In genomic region chr1:15417365-15417934, GRCh38 we compare ENCODE assay signal across 8 cellular contexts. TPM values are rescaled to one million over a fixed set of nuclear protein-coding genes. Genes with fewer than 3 reads are reported as not detected.
DNase-seq lines count a peak whose midpoint lies in the region; ATAC-seq and TF ChIP-seq lines count a peak whose summit lies in the region.

No MANE protein-coding gene starts in this region.

- POLR2A ChIA-PET in IMR-90 (lab: Charles Lee; ENCODE audit: unreplicated experiment) = no interaction called here
- POLR2A ChIA-PET in activated CD4-positive, alpha-beta memory T cell treated with anti-CD3 and anti-CD28 coated beads, Interleukin-2, amount 10 ng/mL, durations not matched to agents 7 days and 5 days (lab: Charles Lee) = interaction anchor here (1.4 to 1.9 kb wide), 4 partner anchors 8 to 14 kb away, joined by 3 to 9 read pairs (median 6); no protein-coding TSS in a partner anchor

- no peak for TF ChIP-seq POLR2A in IMR-90 (IDR thresholded peaks at IDR 0.05; ENCODE audit: low read depth, low read length)
- no peak for TF ChIP-seq POLR2A in esophagus squamous epithelium (IDR thresholded peaks at IDR 0.05)

- H2BK5ac ChIP-seq in IMR-90 (ENCODE audit: low read depth, low read length, poor library complexity, severe bottlenecking) = peak overlapping the region; percentile 58

- peak overlapping the region; percentile 53 for H2AFZ ChIP-seq in IMR-90 (replicated peaks; ENCODE audit: low read length, poor library complexity)

- H4K20me1 ChIP-seq in IMR-90 (ENCODE audit: insufficient read depth, low read length) = peaks cover 33% of the 10 kb centered on the region

- H3K9ac ChIP-seq in IMR-90 (ENCODE audit: low read depth, low read length) = no peak overlapping the region

- no peaks in the 10 kb centered on the region for H3K9me3 Mint-ChIP-seq in activated CD4-positive, alpha-beta memory T cell treated with anti-CD3 and anti-CD28 coated beads, Interleukin-2, amount 10 ng/mL, durations not matched to agents 7 days and 5 days

- H3K79me1 ChIP-seq in IMR-90 (ENCODE audit: low read depth in 1 of 2, low read length in 2 of 2) = peaks cover 26 to 88% of the 10 kb centered on the region in 2 experiments; a peak in 3 of 4 replicates

- H3K27me3 Mint-ChIP-seq in activated CD4-positive, alpha-beta memory T cell treated with anti-CD3 and anti-CD28 coated beads, Interleukin-2, amount 10 ng/mL, durations not matched to agents 7 days and 5 days = no peaks in the 10 kb centered on the region

- TF ChIP-seq RAD21 in IMR-90 (IDR thresholded peaks at IDR 0.05; ENCODE audit: low read length) = no peak

- DNase-seq in IMR-90 (peak; percentile 83), esophagus squamous epithelium (lab: John Stamatoyannopoulos, UW) (no peak), dedifferentiated amniotic fluid mesenchymal stem cell (ENCODE audit: extremely low spot score) (no peak), 8988T (no peak), COR-L47 (lab: John Stamatoyannopoulos, UW) (no peak)
- peak; percentile 61 for DNase-seq in activated CD4-positive, alpha-beta memory T cell treated with anti-CD3 and anti-CD28 coated beads, Interleukin-2, amount 10 ng/mL, durations not matched to agents 7 days and 5 days
- DNase-seq in stimulated activated CD4-positive, alpha-beta T cell treated with anti-CD3 and anti-CD28 coated beads, Interleukin-15, amount 100 ng/mL, for 24 hours = peak; percentile 67

- H3K27ac Mint-ChIP-seq in activated CD4-positive, alpha-beta memory T cell treated with anti-CD3 and anti-CD28 coated beads, Interleukin-2, amount 10 ng/mL, durations not matched to agents 7 days and 5 days = peak overlapping the region; percentile 87

- H3K23ac ChIP-seq in IMR-90 (ENCODE audit: low read depth, low read length) = 0 out of 2 replicates have a peak overlapping the region, but pooled peaks have one; percentile 51

- H3K4me3 ChIP-seq in GM12875 (ENCODE audit: low read depth, low read length) (peak overlapping the region; percentile 37), IMR-90 (ENCODE audit: insufficient read depth, low read depth, low read length) (no peak overlapping the region), esophagus squamous epithelium (peak overlapping the region in 1 of 4 donors; percentile 26)

- peak overlapping the region; percentile 92 for H2AK5ac ChIP-seq in IMR-90 (ENCODE audit: low read depth, low read length)

- H3K18ac ChIP-seq in IMR-90 (ENCODE audit: low read depth, low read length) = no peak overlapping the region

- H3K4me3 Mint-ChIP-seq in activated CD4-positive, alpha-beta memory T cell treated with anti-CD3 and anti-CD28 coated beads, Interleukin-2, amount 10 ng/mL, durations not matched to agents 7 days and 5 days = peak overlapping the region; percentile 51

- peak overlapping the region; percentile 75 for H2BK120ac ChIP-seq in IMR-90 (ENCODE audit: low read depth, low read length)

- peaks cover 57% of the 10 kb centered on the region for H3K36me3 Mint-ChIP-seq in activated CD4-positive, alpha-beta memory T cell treated with anti-CD3 and anti-CD28 coated beads, Interleukin-2, amount 10 ng/mL, durations not matched to agents 7 days and 5 days (ENCODE audit: low read depth)

- in situ Hi-C loops in IMR-90 (cut with MboI; ENCODE audit: low sequenced_read_pairs) = no loop called here

- intact Hi-C loops in IMR-90 (cut with micrococcal nuclease) (no loop called here), esophagus squamous epithelium (cut with DNase I) (no loop called here)

- no peak for TF ChIP-seq CTCF in GM12875 (IDR thresholded peaks at IDR 0.05; ENCODE audit: borderline replicate concordance, insufficient read depth, low read depth, low read length)
- TF ChIP-seq CTCF in IMR-90 (conservative IDR thresholded peaks at IDR 0.05; ENCODE audit: low read depth, low read length) = no peak
- no peak for TF ChIP-seq CTCF in esophagus squamous epithelium (IDR thresholded peaks at IDR 0.05)

- H3K9me1 ChIP-seq in IMR-90 (ENCODE audit: insufficient read depth, low read length) = peaks cover 20% of the 10 kb centered on the region

- H3K56ac ChIP-seq in IMR-90 (ENCODE audit: extremely low read depth, insufficient read depth, low read length) = no peak overlapping the region

- H3K4me2 ChIP-seq in IMR-90 (ENCODE audit: low read depth, low read length) = peak overlapping the region; percentile 39; the same call in 1 of the 2 replicates

- H3K27ac ChIP-seq in IMR-90 (ENCODE audit: insufficient read depth, low read length) (peak overlapping the region; percentile 57), esophagus squamous epithelium (peak overlapping the region; percentile 80 to 88 (median 84))

- peaks cover 74% of the 10 kb centered on the region for H3K4me1 Mint-ChIP-seq in activated CD4-positive, alpha-beta memory T cell treated with anti-CD3 and anti-CD28 coated beads, Interleukin-2, amount 10 ng/mL, durations not matched to agents 7 days and 5 days

- H3K9me3 ChIP-seq in IMR-90 (ENCODE audit: control insufficient read depth, insufficient read depth, low read length) (no peaks in the 10 kb centered on the region), esophagus squamous epithelium (no peaks in the 10 kb centered on the region)

- no TSS peak for BruUV-seq in IMR-90 (replicated peaks; lab: Mats Ljungman, UMichigan)

- peak overlapping the region; percentile 67 for H2AK9ac ChIP-seq in IMR-90 (replicated peaks; ENCODE audit: low read depth, low read length, poor library complexity)

- H3K4ac ChIP-seq in IMR-90 (ENCODE audit: low read depth, low read length) = peak overlapping the region; percentile 67

- no peak overlapping the region for H4K5ac ChIP-seq in IMR-90 (ENCODE audit: low read depth, low read length)

- H3K14ac ChIP-seq in IMR-90 (replicated peaks; ENCODE audit: low read depth, low read length) = no peak overlapping the region; the same call in 1 of the 2 replicates

- H3K4me1 ChIP-seq in IMR-90 (ENCODE audit: control insufficient read depth, insufficient read depth, low read length) (peaks cover 21% of the 10 kb centered on the region), esophagus squamous epithelium (peaks cover 32 to 86% (median 63%) of the 10 kb centered on the region in 3 donors)

- H2BK15ac ChIP-seq in IMR-90 (ENCODE audit: low read depth, low read length) = peak overlapping the region; percentile 78; the same call in 2 of the 3 replicates

- ATAC-seq in IMR-90 (ENCODE audit: low read depth) = peak; percentile 70

- H3K27me3 ChIP-seq in IMR-90 (ENCODE audit: control insufficient read depth, insufficient read depth, low read length) = no peaks in the 10 kb centered on the region
- H3K27me3 ChIP-seq in esophagus squamous epithelium = no peaks in the 10 kb centered on the region

- peak overlapping the region; percentile 42; the same call in 1 of the 2 replicates for H2BK20ac ChIP-seq in IMR-90 (ENCODE audit: low read depth, low read length)

- dilution Hi-C loops in IMR-90 (cut with HindIII; ENCODE audit: low sequenced_read_pairs, unreplicated experiment) = no loop called here

- H4K8ac ChIP-seq in IMR-90 (ENCODE audit: low read depth in 2 of 2, low read length in 2 of 2) = peak overlapping the region; percentile 41 to 52; a peak in 3 of 4 replicates

- H3K36me3 ChIP-seq in IMR-90 (ENCODE audit: control insufficient read depth, insufficient read depth, low read length) (peaks cover 8% of the 10 kb centered on the region; the same call in 1 of the 2 replicates), esophagus squamous epithelium (peaks cover 0 to 22% (median 0%) of the 10 kb centered on the region in 3 donors)

- WGBS in IMR-90 (ENCODE audit: extremely low coverage in 2 of 2, insufficient read length in 1 of 2), 2 experiments = no CpG with 5 or more reads among the region's 10 CpGs
- 16 to 27% methylated on average over 10 of the region's 10 CpGs for WGBS in esophagus squamous epithelium, 2 donors

- H4K91ac ChIP-seq in IMR-90 (ENCODE audit: insufficient read depth, low read depth, low read length) = no peak overlapping the region

- CTCF ChIA-PET in IMR-90 (lab: Yijun Ruan, JAX) = interaction anchor here (1.2 to 1.4 kb wide), 2 partner anchors 9 to 94 kb away, joined by 6 to 7 read pairs; no protein-coding TSS in a partner anchor
- CTCF ChIA-PET in activated CD4-positive, alpha-beta memory T cell treated with anti-CD3 and anti-CD28 coated beads, Interleukin-2, amount 10 ng/mL, durations not matched to agents 7 days and 5 days (lab: Charles Lee) = interaction anchor here (0.9 to 2.7 kb wide), 5 partner anchors 10 to 820 kb away, joined by 3 to 14 read pairs (median 3); no protein-coding TSS in a partner anchor

TF ChIP-seq in IMR-90, 13 proteins besides CTCF, POLR2A, EP300 and RAD21 (continues in another document):
- TF ChIP-seq BHLHE40 (IDR thresholded peaks at IDR 0.05; ENCODE audit: low read depth, low read length) (no peak; the same call in 1 of the 2 replicates), CHD1 (IDR thresholded peaks at IDR 0.05; ENCODE audit: low read depth, low read length) (no peak)

RNA-seq across cellular contexts. Expression of gene EFHD2, which starts 7.8 kb away (rescaled TPM):
- total RNA-seq in IMR-90 (2012; rRNA removed) (22.6 and 23.1 TPM in 2 replicates), esophagus squamous epithelium (10 to 100 TPM; 47.5 to 79.5 (median 61.0) TPM)
- 58.9 and 72.7 TPM in 2 replicates for polyA plus RNA-seq in IMR-90 (2012; rRNA removed)
- polyA plus RNA-seq in IMR-90 (2012; cell fraction: cytosol; rRNA removed) = 59.0 and 96.1 TPM in 2 replicates
- polyA plus RNA-seq in IMR-90 (2012; cell fraction: nucleus; rRNA removed; ENCODE audit: low replicate concordance) = 77.3 and 108 TPM in 2 replicates
- 10 to 100 TPM; 97.7 to 99.7 TPM for total RNA-seq in activated CD4-positive, alpha-beta memory T cell treated with anti-CD3 and anti-CD28 coated beads, Interleukin-2, amount 10 ng/mL, durations not matched to agents 7 days and 5 days

RNA-seq across cellular contexts. Expression of gene CTRC, which starts 20.8 kb away (rescaled TPM):
- total RNA-seq in IMR-90 (2012; rRNA removed) (not detected in 2 replicates), esophagus squamous epithelium (not detected)
- not detected in 2 replicates for polyA plus RNA-seq in IMR-90 (2012; rRNA removed)
- polyA plus RNA-seq in IMR-90 (2012; cell fraction: cytosol; rRNA removed) = not detected in 2 replicates
- 0.86 and 1.7 TPM in 2 replicates for polyA plus RNA-seq in IMR-90 (2012; cell fraction: nucleus; rRNA removed; ENCODE audit: low replicate concordance)
- under 1 TPM; 0.45 to 0.73 TPM for total RNA-seq in activated CD4-positive, alpha-beta memory T cell treated with anti-CD3 and anti-CD28 coated beads, Interleukin-2, amount 10 ng/mL, durations not matched to agents 7 days and 5 days

RNA-seq across cellular contexts. Expression of gene CELA2A, which starts 39.1 kb away (rescaled TPM):
- total RNA-seq in IMR-90 (2012; rRNA removed) (not detected in 2 replicates), esophagus squamous epithelium (not detected)
- polyA plus RNA-seq in IMR-90 (2012; rRNA removed) = not detected in 2 replicates
- not detected in 2 replicates for polyA plus RNA-seq in IMR-90 (2012; cell fraction: cytosol; rRNA removed)
- polyA plus RNA-seq in IMR-90 (2012; cell fraction: nucleus; rRNA removed; ENCODE audit: low replicate concordance) = not detected in 2 replicates
- total RNA-seq in activated CD4-positive, alpha-beta memory T cell treated with anti-CD3 and anti-CD28 coated beads, Interleukin-2, amount 10 ng/mL, durations not matched to agents 7 days and 5 days = not detected

RNA-seq across cellular contexts. Expression of gene CELA2B, which starts 58.5 kb away (rescaled TPM):
- not detected in 2 replicates for total RNA-seq in IMR-90 (2012; rRNA removed)
- not detected in 2 replicates for polyA plus RNA-seq in IMR-90 (2012; rRNA removed)
- polyA plus RNA-seq in IMR-90 (2012; cell fraction: cytosol; rRNA removed) = 0.05 TPM in 1 of 2 replicates, not detected in the other
- polyA plus RNA-seq in IMR-90 (2012; cell fraction: nucleus; rRNA removed; ENCODE audit: low replicate concordance) = not detected in 2 replicates
- total RNA-seq in activated CD4-positive, alpha-beta memory T cell treated with anti-CD3 and anti-CD28 coated beads, Interleukin-2, amount 10 ng/mL, durations not matched to agents 7 days and 5 days = not detected
- not detected for total RNA-seq in esophagus squamous epithelium

Comparison
In these comparisons a context has a peak if more than half of its experiments do, and no peak if none do; other contexts are left out.
1. DNase-seq: peak in IMR-90 (single experiment), activated CD4-positive, alpha-beta memory T cell treated with anti-CD3 and anti-CD28 coated beads, Interleukin-2, amount 10 ng/mL, durations not matched to agents 7 days and 5 days (single experiment) and stimulated activated CD4-positive, alpha-beta T cell treated with anti-CD3 and anti-CD28 coated beads, Interleukin-15, amount 100 ng/mL, for 24 hours (single experiment); none in esophagus squamous epithelium (single experiment), dedifferentiated amniotic fluid mesenchymal stem cell (single experiment), 8988T (single experiment) and COR-L47 (single experiment).